11 cellular contexts compared by ENCODE assay signal in the genomic region with DNA sequence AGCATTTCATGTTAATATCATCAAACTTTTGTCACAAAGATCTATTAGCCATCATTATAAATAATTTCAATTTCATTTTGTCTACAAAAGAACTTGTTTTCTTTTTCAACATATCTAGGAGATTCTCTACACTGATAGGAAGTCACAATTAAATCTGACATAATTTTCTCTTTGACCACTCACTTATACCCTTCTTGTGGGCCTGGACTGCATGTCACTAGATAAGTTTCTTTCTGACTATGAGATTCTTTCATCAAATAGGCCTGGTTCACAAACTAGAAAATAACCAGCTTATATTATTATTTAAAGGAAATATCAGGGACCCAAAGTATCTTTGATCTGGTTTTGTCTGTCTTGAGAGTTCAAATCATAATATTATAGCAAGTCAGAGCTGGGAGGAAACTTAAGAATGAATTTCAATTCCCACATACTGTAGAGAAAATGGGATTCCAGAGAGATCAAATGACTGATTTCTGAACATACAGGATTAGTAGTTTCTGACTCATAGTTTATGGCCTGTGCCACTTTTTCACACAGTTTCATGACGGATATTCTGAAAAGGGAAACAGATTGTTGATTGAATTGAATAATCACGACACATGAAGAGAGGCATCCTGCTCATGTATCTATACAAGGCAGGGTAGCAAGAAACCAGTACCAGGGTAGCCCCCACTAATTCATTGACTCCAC.
DNase-seq lines count a peak whose midpoint lies in the region; ATAC-seq and TF ChIP-seq lines count a peak whose summit lies in the region.
"Had no signal": no experiment of that assay in that cellular context is flagged by ENCODE, and none has a peak within 500 bp of the region (broad histone marks: within the 10 kb centered on the region; RNA-seq: fewer than 3 reads in every experiment).

No MANE protein-coding gene starts in this region.

- CTCF ChIA-PET in AG04450 (lab: Charles Lee) = no interaction called here

- H3K9me3 ChIP-seq in AG04450 (ENCODE audit: control insufficient read depth, insufficient read depth, low read length) (peaks cover 3% of the 10 kb centered on the region; the same call in 1 of the 2 replicates), gastroesophageal sphincter (no peaks in the 10 kb centered on the region)
- H3K9me3 ChIP-seq: HAP-1 had no signal

- H3K27me3 ChIP-seq in AG04450 (ENCODE audit: control insufficient read depth, insufficient read depth, low read length) = no peaks in the 10 kb centered on the region
- no peaks in the 10 kb centered on the region for H3K27me3 ChIP-seq in gastroesophageal sphincter

- ATAC-seq in HG03025 (IDR thresholded peaks at IDR 0.05; ENCODE audit: low FRiP score, unreplicated experiment) (peak; percentile 65), gastroesophageal sphincter (no peak), GM21619 (IDR thresholded peaks at IDR 0.05; ENCODE audit: unreplicated experiment) (no peak), GM19452 (IDR thresholded peaks at IDR 0.05; ENCODE audit: unreplicated experiment) (no peak)
- ATAC-seq: natural killer cell had no signal

- peaks cover 0 to 45% (median 12%) of the 10 kb centered on the region in 3 donors for H3K4me1 ChIP-seq in gastroesophageal sphincter
- H3K4me1 ChIP-seq: HAP-1 had no signal

- no peak for TF ChIP-seq EP300 in gastroesophageal sphincter (IDR thresholded peaks at IDR 0.05)

- WGBS in gastroesophageal sphincter (ENCODE audit: low coverage in 1 of 2), 2 donors = 21 to 44% methylated on average over 2 of the region's 2 CpGs

- POLR2A ChIA-PET in AG04450 (lab: Yijun Ruan, JAX) = no interaction called here

- TF ChIP-seq CTCF in AG04450 (IDR thresholded peaks at IDR 0.05; ENCODE audit: low read depth, low read length) (no peak), gastroesophageal sphincter (IDR thresholded peaks at IDR 0.05) (no peak)

- TF ChIP-seq POLR2A in gastroesophageal sphincter (IDR thresholded peaks at IDR 0.05) = no peak

- H3K4me3 ChIP-seq in AG04450 (ENCODE audit: low read depth, low read length) (no peak overlapping the region), gastroesophageal sphincter (no peak overlapping the region)
- H3K4me3 ChIP-seq: HAP-1 had no signal

- H3K27ac ChIP-seq in AG04450 (ENCODE audit: low read depth, low read length) (peak overlapping the region; percentile 40), gastroesophageal sphincter (peak overlapping the region; percentile 70 to 87 (median 78))

- H3K36me3 ChIP-seq in gastroesophageal sphincter = no peaks in the 10 kb centered on the region
- H3K36me3 ChIP-seq: HAP-1 had no signal

- DNase-seq in AG04450 (ENCODE audit: low read depth, low spot score) (peak; percentile 8), amniotic epithelial cell (ENCODE audit: low read depth) (peak; percentile 64), anterior cingulate cortex (lab: John Stamatoyannopoulos, UW) (no peak), nucleus accumbens (lab: John Stamatoyannopoulos, UW) (no peak)
- DNase-seq: natural killer cell; stimulated activated naive CD4-positive, alpha-beta T cell had no signal

Comparison
In these comparisons a context has a peak if more than half of its experiments do, and no peak if none do; other contexts are left out.
1. DNase-seq: peak in AG04450 (single experiment) and amniotic epithelial cell (single experiment); none in anterior cingulate cortex (0 of 58) and nucleus accumbens (0 of 56).